ENCODE assay signal across 18 cellular contexts in the genomic region with DNA sequence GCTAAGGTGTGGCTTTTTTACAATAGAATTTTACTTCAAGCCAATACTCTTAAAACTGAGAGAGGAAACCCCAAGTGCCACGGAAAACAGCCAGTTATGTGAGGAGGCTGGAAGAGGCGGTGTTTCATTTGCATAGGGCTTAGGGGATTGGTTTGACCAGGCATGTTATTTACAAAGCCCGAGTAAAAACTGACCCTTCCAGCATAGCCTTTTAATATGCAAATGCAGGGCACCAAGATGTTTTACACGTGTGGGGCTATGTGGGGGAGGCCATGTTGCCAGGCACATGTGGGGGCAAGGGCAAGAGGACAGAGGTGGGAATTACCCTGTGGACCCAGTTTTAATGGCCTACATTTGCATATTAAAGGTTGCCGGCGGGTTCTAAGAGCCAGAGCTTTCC. TPM values are rescaled to one million over a fixed set of nuclear protein-coding genes. Genes with fewer than 3 reads are reported as not detected.
DNase-seq lines count a peak whose midpoint lies in the region; ATAC-seq and TF ChIP-seq lines count a peak whose summit lies in the region.
"Had no signal": no experiment of that assay in that cellular context is flagged by ENCODE, and none has a peak within 500 bp of the region (broad histone marks: within the 10 kb centered on the region; RNA-seq: fewer than 3 reads in every experiment).

No MANE protein-coding gene starts in this region.

- H2AFZ ChIP-seq in SK-N-SH (ENCODE audit: low read depth) = peak overlapping the region; percentile 70; the same call in 1 of the 2 replicates

- H3K27ac ChIP-seq in SK-N-SH (ENCODE audit: low read depth in 2 of 2, low read length in 1 of 2) (no peak overlapping the region), iPS-18a (ENCODE audit: low read length) (peak overlapping the region; percentile 74), gastrocnemius medialis (peak overlapping the region; percentile 81 to 92 (median 86)), right atrium auricular region (no peak overlapping the region)
- H3K27ac ChIP-seq: 22Rv1 had no signal

- H3K36me3 Mint-ChIP-seq in chondrocyte (ENCODE audit: low read depth) = no peaks in the 10 kb centered on the region
- H3K36me3 Mint-ChIP-seq: CD4-positive, CD25-positive, alpha-beta regulatory T cell; stimulated activated effector memory CD8-positive, alpha-beta T cell treated with anti-CD3 and anti-CD28 coated beads, Interleukin-12 subunit alpha, Interleukin-12 subunit beta, amount 100 ng/mL, for 72 hours had no signal

- TF ChIP-seq EP300 in SK-N-SH (IDR thresholded peaks at IDR 0.05; ENCODE audit: borderline replicate concordance in 1 of 2, low read depth in 1 of 2, low read length in 1 of 2) = no peak

- H3K4me3 Mint-ChIP-seq in chondrocyte (ENCODE audit: unreplicated experiment) = no peak overlapping the region
- H3K4me3 Mint-ChIP-seq: activated T-helper 17 cell treated with anti-CD3 and anti-CD28 coated beads, Interleukin-2, amount 50 U/mL, for 72 hours; CD4-positive, CD25-positive, alpha-beta regulatory T cell; stimulated activated effector memory CD8-positive, alpha-beta T cell treated with anti-CD3 and anti-CD28 coated beads, Interleukin-12 subunit alpha, Interleukin-12 subunit beta, amount 100 ng/mL, for 72 hours had no signal

- TF ChIP-seq POLR2A in gastrocnemius medialis (IDR thresholded peaks at IDR 0.05) = no peak

- no peaks in the 10 kb centered on the region for H3K79me2 ChIP-seq in SK-N-SH (ENCODE audit: insufficient read depth)

- H3K9ac ChIP-seq in SK-N-SH (no peak overlapping the region), iPS-18a (ENCODE audit: low read length) (peak overlapping the region; percentile 54)

- no peak for TF ChIP-seq RAD21 in SK-N-SH (IDR thresholded peaks at IDR 0.05; ENCODE audit: low read length)

- H3K9me2 ChIP-seq in SK-N-SH = no peaks in the 10 kb centered on the region

- H3K27me3 ChIP-seq in SK-N-SH (ENCODE audit: insufficient read depth) (no peaks in the 10 kb centered on the region), iPS-18a (ENCODE audit: control insufficient read depth, insufficient read depth, low read length) (no peaks in the 10 kb centered on the region), gastrocnemius medialis (no peaks in the 10 kb centered on the region), right atrium auricular region (no peaks in the 10 kb centered on the region)

- POLR2A ChIA-PET in SK-N-SH (lab: Yijun Ruan, JAX) = no interaction called here

- no peak overlapping the region for H3K27ac Mint-ChIP-seq in chondrocyte (ENCODE audit: unreplicated experiment)
- H3K27ac Mint-ChIP-seq: activated T-helper 17 cell treated with anti-CD3 and anti-CD28 coated beads, Interleukin-2, amount 50 U/mL, for 72 hours; CD4-positive, CD25-positive, alpha-beta regulatory T cell; stimulated activated effector memory CD8-positive, alpha-beta T cell treated with anti-CD3 and anti-CD28 coated beads, Interleukin-12 subunit alpha, Interleukin-12 subunit beta, amount 100 ng/mL, for 72 hours had no signal

- H3K4me2 ChIP-seq in SK-N-SH = no peak overlapping the region

- in situ Hi-C loops in gastrocnemius medialis (cut with MboI; ENCODE audit: low sequenced_read_pairs in 4 of 4) = no loop called here

- ATAC-seq in gastrocnemius medialis (peak; percentile 81 to 88), left ventricle myocardium superior (no peak)
- ATAC-seq: activated T-helper 17 cell treated with anti-CD3 and anti-CD28 coated beads, Interleukin-2, amount 50 U/mL, for 72 hours; stimulated activated effector memory CD8-positive, alpha-beta T cell treated with anti-CD3 and anti-CD28 coated beads, Interleukin-12 subunit alpha, Interleukin-12 subunit beta, amount 100 ng/mL, for 72 hours had no signal

- H3K9me3 ChIP-seq in SK-N-SH = no peaks in the 10 kb centered on the region
- H3K9me3 ChIP-seq in iPS-18a (ENCODE audit: control insufficient read depth, low read depth, low read length) = no peaks in the 10 kb centered on the region
- no peaks in the 10 kb centered on the region for H3K9me3 ChIP-seq in gastrocnemius medialis
- no peaks in the 10 kb centered on the region for H3K9me3 ChIP-seq in right atrium auricular region

- H3K4me3 ChIP-seq in SK-N-SH (ENCODE audit: low read depth in 2 of 2, low read length in 1 of 2) (no peak overlapping the region), iPS-18a (ENCODE audit: low read length) (peak overlapping the region; percentile 33), gastrocnemius medialis (peak overlapping the region in 1 of 4 donors; percentile 11), right atrium auricular region (no peak overlapping the region)

- H3K4me1 ChIP-seq in SK-N-SH (ENCODE audit: control insufficient read depth in 1 of 2, insufficient read depth in 2 of 2, low read depth in 1 of 2, low read length in 1 of 2) (no peaks in the 10 kb centered on the region), iPS-18a (ENCODE audit: control insufficient read depth, low read depth, low read length) (peaks cover 19% of the 10 kb centered on the region), gastrocnemius medialis (peaks cover 7 to 8% of the 10 kb centered on the region in 2 donors), right atrium auricular region (no peaks in the 10 kb centered on the region)

- DNase-seq in NCI-H526 (lab: John Stamatoyannopoulos, UW) (peak; percentile 24 to 57), NCI-H526 treated with DMSO at 0.1 percent for 48 hours (lab: John Stamatoyannopoulos, UW) (no peak), SK-N-SH (no peak), gastrocnemius medialis (peak; percentile 18 to 44), chondrocyte (ENCODE audit: low spot score) (no peak), left ventricle myocardium superior (no peak), right atrium auricular region (ENCODE audit: low spot score) (no peak)
- DNase-seq: activated CD4-positive, alpha-beta T cell treated with anti-CD3 and anti-CD28 coated beads, Interleukin-2, amount 50 U/mL, for 4 hours; CD4-positive, CD25-positive, alpha-beta regulatory T cell; NCI-H2029; NCI-H82; retina; SIG-M5; stimulated activated CD4-positive, alpha-beta T cell treated with anti-CD3 and anti-CD28 coated beads, Interleukin-4, amount 100 ng/mL, for 4 hours had no signal

- H3K36me3 ChIP-seq in SK-N-SH (replicated peaks in 1 of 2; ENCODE audit: control insufficient read depth in 1 of 2, insufficient read depth in 2 of 2, low read length in 1 of 2) (no peaks in the 10 kb centered on the region), iPS-18a (ENCODE audit: control insufficient read depth, low read depth, low read length) (no peaks in the 10 kb centered on the region), gastrocnemius medialis (no peaks in the 10 kb centered on the region), right atrium auricular region (no peaks in the 10 kb centered on the region)

- peaks cover 4% of the 10 kb centered on the region for H3F3A ChIP-seq in SK-N-SH (replicated peaks; ENCODE audit: insufficient read depth)

- 87% methylated on average over 6 of the region's 6 CpGs for WGBS in SK-N-SH (ENCODE audit: low lambda C conversion rate)

- no peaks in the 10 kb centered on the region for H3K27me3 Mint-ChIP-seq in chondrocyte (ENCODE audit: low read depth)
- H3K27me3 Mint-ChIP-seq: activated T-helper 17 cell treated with anti-CD3 and anti-CD28 coated beads, Interleukin-2, amount 50 U/mL, for 72 hours had no signal

- CTCF ChIA-PET in SK-N-SH (lab: Yijun Ruan, JAX) = no interaction called here

- no peaks in the 10 kb centered on the region for H4K20me1 ChIP-seq in SK-N-SH (ENCODE audit: insufficient read depth)

- peaks cover 5% of the 10 kb centered on the region for H3K4me1 Mint-ChIP-seq in chondrocyte (ENCODE audit: low read depth)
- H3K4me1 Mint-ChIP-seq: activated T-helper 17 cell treated with anti-CD3 and anti-CD28 coated beads, Interleukin-2, amount 50 U/mL, for 72 hours; CD4-positive, CD25-positive, alpha-beta regulatory T cell; stimulated activated effector memory CD8-positive, alpha-beta T cell treated with anti-CD3 and anti-CD28 coated beads, Interleukin-12 subunit alpha, Interleukin-12 subunit beta, amount 100 ng/mL, for 72 hours had no signal

- TF ChIP-seq CTCF in SK-N-SH (IDR thresholded peaks at IDR 0.05) (no peak), gastrocnemius medialis (IDR thresholded peaks at IDR 0.05 in 4 of 5, conservative IDR thresholded peaks at IDR 0.05 in 1 of 5) (no peak), chondrocyte (IDR thresholded peaks at IDR 0.05) (no peak), right atrium auricular region (IDR thresholded peaks at IDR 0.05) (no peak)

- intact Hi-C loops in gastrocnemius medialis (cut with DNase I; ENCODE audit: low total_unique reads) (loop anchor here (2.0 kb wide), 1 partner anchor 15 kb away; a partner anchor contains a TSS), left ventricle myocardium superior (cut with micrococcal nuclease) (no loop called here)

- no peaks in the 10 kb centered on the region for H3K9me3 Mint-ChIP-seq in chondrocyte (ENCODE audit: low read depth)
- H3K9me3 Mint-ChIP-seq: activated T-helper 17 cell treated with anti-CD3 and anti-CD28 coated beads, Interleukin-2, amount 50 U/mL, for 72 hours; CD4-positive, CD25-positive, alpha-beta regulatory T cell; stimulated activated effector memory CD8-positive, alpha-beta T cell treated with anti-CD3 and anti-CD28 coated beads, Interleukin-12 subunit alpha, Interleukin-12 subunit beta, amount 100 ng/mL, for 72 hours had no signal

TF ChIP-seq in SK-N-SH, 30 proteins besides CTCF, POLR2A, EP300 and RAD21 (continues in another document):
- TF ChIP-seq, protein P1, sequence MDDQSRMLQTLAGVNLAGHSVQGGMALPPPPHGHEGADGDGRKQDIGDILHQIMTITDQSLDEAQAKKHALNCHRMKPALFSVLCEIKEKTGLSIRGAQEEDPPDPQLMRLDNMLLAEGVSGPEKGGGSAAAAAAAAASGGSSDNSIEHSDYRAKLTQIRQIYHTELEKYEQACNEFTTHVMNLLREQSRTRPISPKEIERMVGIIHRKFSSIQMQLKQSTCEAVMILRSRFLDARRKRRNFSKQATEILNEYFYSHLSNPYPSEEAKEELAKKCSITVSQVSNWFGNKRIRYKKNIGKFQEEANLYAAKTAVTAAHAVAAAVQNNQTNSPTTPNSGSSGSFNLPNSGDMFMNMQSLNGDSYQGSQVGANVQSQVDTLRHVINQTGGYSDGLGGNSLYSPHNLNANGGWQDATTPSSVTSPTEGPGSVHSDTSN (IDR thresholded peaks at IDR 0.05) = no peak
- no peak for TF ChIP-seq FOXJ3 (CRISPR knock-in tag; IDR thresholded peaks at IDR 0.05)

RNA-seq across cellular contexts. Expression of a gene that starts 11.5 kb away (rescaled TPM):
- polyA plus RNA-seq in SK-N-SH (2012; rRNA removed) = 42.8 and 45.4 TPM in 2 replicates
- 74.8 and 116 TPM in 2 replicates for polyA plus RNA-seq in SK-N-SH (2012; cell fraction: cytosol; rRNA removed)
- 5.8 and 15.4 TPM in 2 replicates for polyA plus RNA-seq in SK-N-SH (2012; cell fraction: nucleus; rRNA removed)
- total RNA-seq in gastrocnemius medialis = 10 to 100 TPM; 44.0 to 62.4 (median 52.7) TPM
- 82.1 to 88.5 TPM (median 84.6 TPM) in 3 replicates for total RNA-seq in chondrocyte
- total RNA-seq in left ventricle myocardium superior = 69.1 TPM
- total RNA-seq in right atrium auricular region = 10 to 100 TPM; 42.9 to 53.2 TPM

RNA-seq across cellular contexts. Expression of a gene that starts 15.7 kb away (rescaled TPM):
- 37.4 and 46.3 TPM in 2 replicates for polyA plus RNA-seq in SK-N-SH (2012; rRNA removed)
- 47.6 and 58.6 TPM in 2 replicates for polyA plus RNA-seq in SK-N-SH (2012; cell fraction: cytosol; rRNA removed)
- 61.9 and 76.4 TPM in 2 replicates for polyA plus RNA-seq in SK-N-SH (2012; cell fraction: nucleus; rRNA removed)
- total RNA-seq in gastrocnemius medialis (10 to 100 TPM; 22.5 to 69.9 (median 31.7) TPM), chondrocyte (30.0 to 40.5 TPM (median 32.3 TPM) in 3 replicates), left ventricle myocardium superior (22.5 TPM), right atrium auricular region (10 to 100 TPM; 17.4 to 18.9 TPM)

Comparison
In these comparisons a context has a peak if more than half of its experiments do, and no peak if none do; other contexts are left out.
1. DNase-seq: peak in NCI-H526 (2 of 2) and gastrocnemius medialis (2 of 2); none in NCI-H526 treated with DMSO at 0.1 percent for 48 hours (single experiment), SK-N-SH (single experiment), chondrocyte (single experiment), left ventricle myocardium superior (single experiment) and right atrium auricular region (single experiment).
2. H3K27ac ChIP-seq: peak in iPS-18a (single experiment) and gastrocnemius medialis (4 of 4); none in SK-N-SH (0 of 2) and right atrium auricular region (0 of 2).